Comparison of ENCODE assay signal across 1 cellular context in genomic region chr2:636649-637405, GRCh38.
A peak's percentile ranks its signal among the peaks of the same experiment; 100 is the strongest.
TF ChIP-seq lines count a peak whose summit lies in the region.

No MANE protein-coding gene starts in this region.

TF ChIP-seq in HepG2, 621 proteins besides CTCF, POLR2A, EP300 and RAD21 (continued from another document):
- TF ChIP-seq NCOR1 (IDR thresholded peaks at IDR 0.05; ENCODE audit: borderline replicate concordance, low read length) (no peak), CHD2 (IDR thresholded peaks at IDR 0.05; ENCODE audit: low read depth, low read length) (no peak), THRA (CRISPR knock-in tag; IDR thresholded peaks at IDR 0.05; ENCODE audit: borderline replicate concordance) (no peak), FOXM1 (CRISPR knock-in tag; IDR thresholded peaks at IDR 0.05) (0 out of 2 replicates have a peak, but pooled peaks have one; percentile 58), ZNF280B (CRISPR knock-in tag; IDR thresholded peaks at IDR 0.05; ENCODE audit: borderline replicate concordance) (peak; percentile 72), SALL1 (CRISPR knock-in tag; IDR thresholded peaks at IDR 0.05) (peak; percentile 57; the same call in 1 of the 2 replicates), ZNF225 (CRISPR knock-in tag; IDR thresholded peaks at IDR 0.05) (no peak), SOX6 (IDR thresholded peaks at IDR 0.05) (no peak), SOX6 (CRISPR knock-in tag; IDR thresholded peaks at IDR 0.05) (0 out of 2 replicates have a peak, but pooled peaks have one; percentile 31), FOXC1 (CRISPR knock-in tag; IDR thresholded peaks at IDR 0.05; ENCODE audit: borderline replicate concordance) (peak; percentile 71), ZMYM4 (CRISPR knock-in tag; IDR thresholded peaks at IDR 0.05) (no peak), KAT2B (IDR thresholded peaks at IDR 0.05; ENCODE audit: borderline replicate concordance, low read depth, low read length) (no peak), IKZF5 (CRISPR knock-in tag; IDR thresholded peaks at IDR 0.05) (no peak), FLYWCH1 (CRISPR knock-in tag; IDR thresholded peaks at IDR 0.05) (no peak), ZNF326 (CRISPR knock-in tag; IDR thresholded peaks at IDR 0.05; ENCODE audit: borderline replicate concordance) (no peak), NFATC3 (CRISPR knock-in tag; IDR thresholded peaks at IDR 0.05) (peak; percentile 94), TFDP1 (CRISPR knock-in tag; IDR thresholded peaks at IDR 0.05; ENCODE audit: borderline replicate concordance) (peak; percentile 98), POGK (CRISPR knock-in tag; conservative IDR thresholded peaks at IDR 0.05) (peak; percentile 66; the same call in 1 of the 2 replicates), NFE2L1 (CRISPR knock-in tag; IDR thresholded peaks at IDR 0.05; ENCODE audit: borderline replicate concordance) (no peak), PLSCR1 (CRISPR knock-in tag; IDR thresholded peaks at IDR 0.05; ENCODE audit: borderline replicate concordance) (no peak), ARNT2 (CRISPR knock-in tag; IDR thresholded peaks at IDR 0.05; ENCODE audit: low read depth) (no peak), ZNF121 (CRISPR knock-in tag; IDR thresholded peaks at IDR 0.05) (no peak), GMEB1 (CRISPR knock-in tag; IDR thresholded peaks at IDR 0.05; ENCODE audit: borderline replicate concordance) (0 out of 2 replicates have a peak, but pooled peaks have one; percentile 27)
